15 cellular contexts compared by ENCODE assay signal in the genomic region with DNA sequence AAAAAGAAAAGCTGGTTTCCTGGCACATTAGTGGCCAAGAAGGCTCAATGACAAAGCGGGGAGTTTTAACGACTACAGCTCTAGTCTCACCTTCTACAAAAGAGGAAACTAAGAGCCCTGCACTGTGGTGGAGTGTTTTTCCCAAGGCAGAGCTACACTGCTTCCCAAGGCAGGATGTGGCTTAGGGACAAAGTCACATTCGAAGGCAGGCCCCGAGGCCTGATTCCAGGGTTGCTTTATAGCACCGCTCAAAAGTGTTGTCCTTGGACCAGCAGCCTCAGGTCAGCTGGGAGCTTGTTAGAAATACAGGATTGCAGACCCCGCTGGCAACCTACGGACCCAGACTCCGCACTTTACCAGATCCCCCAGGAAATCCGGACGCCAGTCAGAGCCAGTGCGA. TPM values are rescaled to one million over a fixed set of nuclear protein-coding genes. Genes with fewer than 3 reads are reported as not detected.
DNase-seq lines count a peak whose midpoint lies in the region; ATAC-seq and TF ChIP-seq lines count a peak whose summit lies in the region.
"Had no signal": no experiment of that assay in that cellular context is flagged by ENCODE, and none has a peak within 500 bp of the region (broad histone marks: within the 10 kb centered on the region; RNA-seq: fewer than 3 reads in every experiment).

No MANE protein-coding gene starts in this region.

- H3K4me3 ChIP-seq in HCT116 (replicated peaks in 1 of 2; ENCODE audit: low read depth in 1 of 2, low read length in 2 of 2), result no peak overlapping the region
- H3K4me3 ChIP-seq: BLaER1 treated with 17β-estradiol and CSF1 and Interleukin-3, amounts not matched to agents 10 nM and 100 nM; SK-N-MC had no signal

- ATAC-seq in HCT116, result no peak
- no peak for ATAC-seq in GM18517 (IDR thresholded peaks at IDR 0.05; ENCODE audit: unreplicated experiment)

- TF ChIP-seq CTCF in HCT116 (IDR thresholded peaks at IDR 0.05 in 2 of 3, conservative IDR thresholded peaks at IDR 0.05 in 1 of 3; ENCODE audit: borderline replicate concordance in 1 of 3, insufficient read depth in 1 of 3, low read depth in 2 of 3, low read length in 2 of 3), result no peak

- no TSS peak for BruUV-seq in HCT116 (replicated peaks; lab: Mats Ljungman, UMichigan)

- no peaks in the 10 kb centered on the region for H3K79me2 ChIP-seq in HCT116 (ENCODE audit: insufficient read depth, low read length)

- intact Hi-C loops in HCT116 (cut with micrococcal nuclease), result no loop called here

- POLR2A ChIA-PET in HCT116 (lab: Charles Lee) (interaction anchor here (0.7 to 1.4 kb wide), 4 partner anchors 96 to 568 kb away, joined by 3 to 5 read pairs (median 4); a partner anchor contains a TSS), HEK293T (lab: Yijun Ruan, JAX) (no interaction called here)

- no peak overlapping the region for H3K4me2 ChIP-seq in HCT116 (ENCODE audit: low read length)

- TF ChIP-seq RAD21 in HCT116 (IDR thresholded peaks at IDR 0.05; ENCODE audit: low read depth), result no peak

- no peaks in the 10 kb centered on the region for H3K36me3 ChIP-seq in HCT116 (ENCODE audit: control insufficient read depth in 1 of 2, insufficient read depth in 2 of 2, low read length in 2 of 2)
- H3K36me3 ChIP-seq: BLaER1 treated with 17β-estradiol and CSF1 and Interleukin-3, amounts not matched to agents 10 nM and 100 nM had no signal

- CTCF ChIA-PET in HCT116 (lab: Charles Lee), result interaction anchor here (0.6 to 14.3 kb wide), 15 partner anchors 11 to 204 kb away, joined by 3 to 243 read pairs (median 5); a partner anchor contains a TSS
- CTCF ChIA-PET in HEK293T (lab: Yijun Ruan, JAX), result interaction anchor here (0.6 to 3.9 kb wide), 13 partner anchors 8 to 189 kb away, joined by 3 to 35 read pairs (median 4); a partner anchor contains a TSS

- H3K9me3 ChIP-seq in HCT116 (ENCODE audit: control insufficient read depth in 1 of 2, insufficient read depth in 1 of 2, low read depth in 1 of 2, low read length in 2 of 2), result no peaks in the 10 kb centered on the region
- H3K9me3 ChIP-seq: BLaER1 treated with 17β-estradiol and CSF1 and Interleukin-3, amounts not matched to agents 10 nM and 100 nM; Caco-2 had no signal

- no peaks in the 10 kb centered on the region for H3K9me2 ChIP-seq in HCT116 (ENCODE audit: insufficient read depth)

- peak overlapping the region; percentile 20 for H2AFZ ChIP-seq in HCT116 (ENCODE audit: low read depth, low read length, poor library complexity, severe bottlenecking)

- H3K27ac ChIP-seq in HCT116 (ENCODE audit: low read depth, low read length), result no peak overlapping the region
- H3K27ac ChIP-seq: 22Rv1; BLaER1 treated with 17β-estradiol and CSF1 and Interleukin-3, amounts not matched to agents 10 nM and 100 nM; RWPE1; SK-N-MC had no signal

- no peaks in the 10 kb centered on the region for H4K20me1 ChIP-seq in HCT116 (ENCODE audit: insufficient read depth)
- H4K20me1 ChIP-seq: BLaER1 treated with 17β-estradiol and CSF1 and Interleukin-3, amounts not matched to agents 10 nM and 100 nM had no signal

- H3K9ac ChIP-seq in HCT116 (ENCODE audit: low read length), result no peak overlapping the region
- H3K9ac ChIP-seq: BLaER1 treated with 17β-estradiol and CSF1 and Interleukin-3, amounts not matched to agents 10 nM and 100 nM had no signal

- RAD21 ChIA-PET in HCT116 (lab: Charles Lee; ENCODE audit: low non-redundant PET in 1 of 2, low total read pairs in 2 of 2, uncharacterized antibody in 2 of 2, unreplicated experiment in 2 of 2), result interaction anchor here (0.7 to 3.9 kb wide), 6 partner anchors 17 to 129 kb away, joined by 3 to 28 read pairs (median 6); a partner anchor contains a TSS

- no peak for TF ChIP-seq POLR2A in HCT116 (IDR thresholded peaks at IDR 0.05; ENCODE audit: borderline replicate concordance, extremely low read depth, insufficient read depth, insufficient read length)

- no peaks in the 10 kb centered on the region for H3K27me3 ChIP-seq in HCT116 (ENCODE audit: insufficient read depth, low read length)

- DNase-seq in DMS53 (lab: John Stamatoyannopoulos, UW), result peak; percentile 32
- no peak for DNase-seq in DMS53 treated with DMSO at 0.1 percent for 48 hours (lab: John Stamatoyannopoulos, UW; ENCODE audit: unreplicated experiment)
- DNase-seq in HCT116 (ENCODE audit: low read depth, low spot score), result no peak
- DNase-seq in UCSD-AML1 (lab: John Stamatoyannopoulos, UW; ENCODE audit: unreplicated experiment), result peak; percentile 39
- DNase-seq in islet precursor cell, result peak; percentile 71
- DNase-seq in activated CD4-positive, CD25-positive, alpha-beta regulatory T cell treated with anti-CD3 and anti-CD28 coated beads, Interleukin-2, amount 50 U/mL, for 72 hours, result no peak
- DNase-seq in HEK293T (ENCODE audit: extremely low spot score), result no peak
- DNase-seq: DMS 273 treated with DMSO at 0.1 percent for 48 hours had no signal

- H3K4me1 ChIP-seq in HCT116 (ENCODE audit: control insufficient read depth in 1 of 2, insufficient read depth in 2 of 2, low read length in 2 of 2), result no peaks in the 10 kb centered on the region

TF ChIP-seq in HCT116, 20 proteins besides CTCF, POLR2A, EP300 and RAD21:
- TF ChIP-seq FOSL1 (IDR thresholded peaks at IDR 0.05; ENCODE audit: low read depth) (no peak), POLR2AphosphoS5 (IDR thresholded peaks at IDR 0.05; ENCODE audit: low read depth, low read length) (no peak), SIN3A (IDR thresholded peaks at IDR 0.05; ENCODE audit: low read depth) (no peak), JUND (IDR thresholded peaks at IDR 0.05) (no peak), ELF1 (IDR thresholded peaks at IDR 0.05; ENCODE audit: borderline replicate concordance, low read depth) (no peak), EGR1 (IDR thresholded peaks at IDR 0.05; ENCODE audit: low read depth) (no peak), SRF (IDR thresholded peaks at IDR 0.05; ENCODE audit: low read depth) (no peak), EZH2phosphoT487 (IDR thresholded peaks at IDR 0.05; ENCODE audit: borderline replicate concordance) (no peak)

TF ChIP-seq in HEK293T, 16 proteins besides CTCF, POLR2A, EP300 and RAD21:
- TF ChIP-seq LEF1 (IDR thresholded peaks at IDR 0.05; ENCODE audit: borderline replicate concordance) (no peak), FOXA1 (IDR thresholded peaks at IDR 0.05) (no peak), SUZ12 (IDR thresholded peaks at IDR 0.05) (no peak), L3MBTL2 (conservative IDR thresholded peaks at IDR 0.05) (no peak), FOXK2 (IDR thresholded peaks at IDR 0.05) (no peak), FOXM1 (IDR thresholded peaks at IDR 0.05; ENCODE audit: borderline replicate concordance) (no peak), BHLHE40 (IDR thresholded peaks at IDR 0.05; ENCODE audit: borderline replicate concordance) (no peak), HDGF (IDR thresholded peaks at IDR 0.05; ENCODE audit: borderline replicate concordance) (no peak), NFRKB (IDR thresholded peaks at IDR 0.05) (no peak), ARNT (IDR thresholded peaks at IDR 0.05) (no peak), CTBP1 (IDR thresholded peaks at IDR 0.05; ENCODE audit: borderline replicate concordance) (no peak)
TF ChIP-seq in HEK293T: peak in this region for 0.

RNA-seq across cellular contexts. Expression of a gene that starts 23.8 kb away (rescaled TPM):
- 6.6 TPM for total RNA-seq in HCT116 (2021; ENCODE audit: unreplicated experiment)
- 6.4 and 11.3 TPM in 2 replicates for polyA plus RNA-seq in HCT116 (2012)
- total RNA-seq: CD4-positive, alpha-beta memory T cell had no signal
- polyA plus RNA-seq: CD4-positive, alpha-beta memory T cell had no signal

RNA-seq across cellular contexts. Expression of a gene that starts 47.9 kb away (rescaled TPM):
- 37.5 TPM for total RNA-seq in HCT116 (2021; ENCODE audit: unreplicated experiment)
- polyA plus RNA-seq in HCT116 (2012), result 30.3 and 34.3 TPM in 2 replicates

Comparison
In these comparisons a context has a peak if more than half of its experiments do, and no peak if none do; other contexts are left out.
1. DNase-seq: peak in DMS53 (single experiment), UCSD-AML1 (single experiment) and islet precursor cell (single experiment); none in DMS53 treated with DMSO at 0.1 percent for 48 hours (single experiment), HCT116 (single experiment), activated CD4-positive, CD25-positive, alpha-beta regulatory T cell treated with anti-CD3 and anti-CD28 coated beads, Interleukin-2, amount 50 U/mL, for 72 hours (single experiment) and HEK293T (single experiment).